Comparison of ENCODE assay signal across 1 cellular context in the genomic region with DNA sequence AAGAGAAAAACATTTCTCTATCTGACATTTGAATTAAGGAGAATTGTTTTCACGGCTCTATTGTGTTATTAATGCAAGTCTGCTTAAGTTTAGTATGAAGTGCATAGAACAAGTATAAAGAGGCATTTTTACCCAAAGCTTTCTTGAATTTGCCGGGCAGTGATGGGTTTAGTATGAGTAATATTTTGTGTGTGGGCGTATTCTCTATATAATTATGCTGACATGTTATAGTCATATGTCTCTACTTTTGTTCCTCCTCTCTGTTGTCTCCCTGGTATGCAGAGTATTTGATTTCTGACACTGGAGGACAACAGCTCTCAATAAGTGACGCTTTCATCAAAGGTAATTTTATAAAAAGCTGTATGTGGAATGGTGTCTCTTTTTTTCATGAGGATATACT.
TF ChIP-seq lines count a peak whose summit lies in the region.

No MANE protein-coding gene starts in this region.

TF ChIP-seq in SK-N-SH, 30 proteins besides CTCF, POLR2A, EP300 and RAD21 (continued from another document):
- TF ChIP-seq, protein P1, sequence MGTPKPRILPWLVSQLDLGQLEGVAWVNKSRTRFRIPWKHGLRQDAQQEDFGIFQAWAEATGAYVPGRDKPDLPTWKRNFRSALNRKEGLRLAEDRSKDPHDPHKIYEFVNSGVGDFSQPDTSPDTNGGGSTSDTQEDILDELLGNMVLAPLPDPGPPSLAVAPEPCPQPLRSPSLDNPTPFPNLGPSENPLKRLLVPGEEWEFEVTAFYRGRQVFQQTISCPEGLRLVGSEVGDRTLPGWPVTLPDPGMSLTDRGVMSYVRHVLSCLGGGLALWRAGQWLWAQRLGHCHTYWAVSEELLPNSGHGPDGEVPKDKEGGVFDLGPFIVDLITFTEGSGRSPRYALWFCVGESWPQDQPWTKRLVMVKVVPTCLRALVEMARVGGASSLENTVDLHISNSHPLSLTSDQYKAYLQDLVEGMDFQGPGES (IDR thresholded peaks at IDR 0.05; ENCODE audit: low read depth, low read length) = no peak
- TF ChIP-seq NRF1 (IDR thresholded peaks at IDR 0.05; ENCODE audit: low read depth, low read length) (no peak), FOXJ3 (CRISPR knock-in tag; IDR thresholded peaks at IDR 0.05) (no peak), EZH2phosphoT487 (IDR thresholded peaks at IDR 0.05; ENCODE audit: borderline replicate concordance, low read depth) (no peak), RXRA (IDR thresholded peaks at IDR 0.05; ENCODE audit: borderline replicate concordance, low read depth) (no peak), YY1 (IDR thresholded peaks at IDR 0.05; ENCODE audit: low read depth) (no peak)
